In the genomic region with DNA sequence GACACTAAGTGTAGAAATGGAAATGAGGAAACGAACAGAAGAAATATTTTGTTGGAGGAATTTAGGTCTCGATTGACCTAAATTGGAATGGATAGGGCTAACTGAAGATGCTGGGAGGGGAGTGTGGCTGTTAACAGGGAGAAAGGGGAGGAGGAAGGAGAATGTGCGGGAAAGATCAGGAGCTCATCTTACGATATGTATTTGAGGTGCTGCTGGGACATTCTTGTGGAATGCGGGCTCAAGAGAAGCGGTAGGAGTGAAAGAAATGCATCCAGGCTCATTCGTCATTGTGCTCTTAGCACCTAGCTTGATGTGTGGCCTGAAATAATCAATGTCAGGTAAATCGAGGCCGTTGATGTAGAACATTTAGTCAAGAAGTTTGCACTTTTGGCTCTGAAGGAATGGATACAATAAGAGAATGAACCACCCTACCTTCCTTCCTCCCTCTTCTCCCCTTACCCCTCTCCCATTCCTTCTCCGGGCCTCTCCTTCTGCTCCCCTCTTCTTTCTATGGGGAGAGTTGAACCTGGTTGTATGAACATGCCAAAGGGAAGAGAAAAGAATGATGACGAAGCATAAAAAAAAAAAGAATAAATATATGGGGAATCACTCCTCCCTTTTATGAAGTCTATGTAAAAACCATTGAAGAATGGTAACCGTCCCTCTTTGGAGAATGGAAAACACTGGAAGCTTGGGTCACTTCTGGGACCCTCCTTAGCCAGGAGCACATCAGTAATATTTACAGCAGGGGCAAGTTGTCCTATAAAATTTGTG, we compare ENCODE assay signal across 18 cellular contexts.
A peak's percentile ranks its signal among the peaks of the same experiment; 100 is the strongest.
DNase-seq lines count a peak whose midpoint lies in the region; ATAC-seq and TF ChIP-seq lines count a peak whose summit lies in the region.
"Had no signal": no experiment of that assay in that cellular context is flagged by ENCODE, and none has a peak within 500 bp of the region (broad histone marks: within the 10 kb centered on the region; RNA-seq: fewer than 3 reads in every experiment).

No MANE protein-coding gene starts in this region.

- H3K27ac ChIP-seq in H9 (ENCODE audit: insufficient read length, low read depth, low read length): no peak overlapping the region
- no peak overlapping the region for H3K27ac ChIP-seq in mesenchymal stem cell (ENCODE audit: low read length, poor library complexity, severe bottlenecking)
- H3K27ac ChIP-seq: SJCRH30 had no signal

- TF ChIP-seq CTCF in H9 (conservative IDR thresholded peaks at IDR 0.05): no peak
- TF ChIP-seq CTCF in chondrocyte (IDR thresholded peaks at IDR 0.05): no peak

- H3K79me2 ChIP-seq in H9 (ENCODE audit: insufficient read depth, low read length): no peaks in the 10 kb centered on the region; the same call in 1 of the 2 replicates

- H3K56ac ChIP-seq in H9 (ENCODE audit: insufficient read length, low read depth, low read length): no peak overlapping the region

- no peaks in the 10 kb centered on the region for H4K20me1 ChIP-seq in H9 (ENCODE audit: control insufficient read depth, insufficient read depth, insufficient read length)

- H2BK20ac ChIP-seq in H9 (ENCODE audit: low read depth, low read length, poor library complexity, severe bottlenecking): no peak overlapping the region

- H4K8ac ChIP-seq in H9 (replicated peaks; ENCODE audit: insufficient read length, low read depth, low read length) (no peak overlapping the region), mesenchymal stem cell (ENCODE audit: low read length) (peak overlapping the region; percentile 36)

- no peak overlapping the region for H3K18ac ChIP-seq in H9 (ENCODE audit: insufficient read length, low read depth, low read length)
- no peak overlapping the region for H3K18ac ChIP-seq in mesenchymal stem cell (ENCODE audit: low read depth in 1 of 2, low read length in 2 of 2)

- H3K4me1 ChIP-seq in H9 (ENCODE audit: insufficient read depth, low read length) (peaks cover 7% of the 10 kb centered on the region; the same call in 1 of the 2 replicates), mesenchymal stem cell (ENCODE audit: control insufficient read depth, insufficient read depth, low read depth, low read length) (peaks cover 10% of the 10 kb centered on the region)

- POLR2A ChIA-PET in activated CD8-positive, alpha-beta T cell treated with anti-CD3 and anti-CD28 coated beads, Interleukin-2, amount 10 ng/mL, durations not matched to agents 7 days and 5 days (lab: Charles Lee): no interaction called here

- H2BK15ac ChIP-seq in H9 (ENCODE audit: low read depth, low read length) (no peak overlapping the region), mesenchymal stem cell (ENCODE audit: low read depth, poor library complexity, severe bottlenecking) (no peak overlapping the region)

- H2BK120ac ChIP-seq in H9 (ENCODE audit: low read depth, low read length, poor library complexity, severe bottlenecking) (no peak overlapping the region), mesenchymal stem cell (ENCODE audit: low read depth, low read length) (no peak overlapping the region)

- H3K79me1 ChIP-seq in H9 (ENCODE audit: insufficient read depth, low read depth, low read length, poor library complexity, severe bottlenecking): no peaks in the 10 kb centered on the region
- peaks cover 30% of the 10 kb centered on the region for H3K79me1 ChIP-seq in mesenchymal stem cell (replicated peaks; ENCODE audit: low read length, poor library complexity, severe bottlenecking)

- H4K91ac ChIP-seq in H9 (ENCODE audit: insufficient read length, low read depth, low read length) (no peak overlapping the region), mesenchymal stem cell (ENCODE audit: low read length) (no peak overlapping the region)

- H3T11ph ChIP-seq in H9 (ENCODE audit: low read length): no peak overlapping the region

- H3K9me3 ChIP-seq in H9 (ENCODE audit: control insufficient read depth, low read depth, low read length) (no peaks in the 10 kb centered on the region), mesenchymal stem cell (ENCODE audit: control insufficient read depth, low read length) (no peaks in the 10 kb centered on the region)
- H3K9me3 ChIP-seq: MG63, SJCRH30 had no signal

- H2AFZ ChIP-seq in H9 (ENCODE audit: low read length) (no peak overlapping the region), mesenchymal stem cell (ENCODE audit: low read depth, low read length) (no peak overlapping the region)

- H3K4ac ChIP-seq in H9 (ENCODE audit: low read depth, low read length): no peak overlapping the region
- H3K4ac ChIP-seq in mesenchymal stem cell (ENCODE audit: low read depth in 1 of 2, low read length in 2 of 2): peak overlapping the region in 1 of 2 experiments; percentile 85

- no peak overlapping the region for H3K23ac ChIP-seq in H9 (ENCODE audit: insufficient read length, low read depth, low read length)
- no peak overlapping the region for H3K23ac ChIP-seq in mesenchymal stem cell (ENCODE audit: low read length in 2 of 2)

- no peak overlapping the region for H3K14ac ChIP-seq in H9 (ENCODE audit: insufficient read depth, low read length)
- no peak overlapping the region for H3K14ac ChIP-seq in mesenchymal stem cell (ENCODE audit: low read length in 2 of 2)

- no peak for ATAC-seq in HG02571 (IDR thresholded peaks at IDR 0.05; ENCODE audit: unreplicated experiment)
- no peak for ATAC-seq in activated CD8-positive, alpha-beta T cell treated with anti-CD3 and anti-CD28 coated beads, Interleukin-2, amount 10 ng/mL, durations not matched to agents 7 days and 5 days
- no peak for ATAC-seq in HG02973 (IDR thresholded peaks at IDR 0.05; ENCODE audit: unreplicated experiment)

- H3K9me3 Mint-ChIP-seq in H9 (no peaks in the 10 kb centered on the region), chondrocyte (ENCODE audit: low read depth) (peaks cover 1% of the 10 kb centered on the region)
- H3K9me3 Mint-ChIP-seq in activated CD8-positive, alpha-beta T cell treated with anti-CD3 and anti-CD28 coated beads, Interleukin-2, amount 10 ng/mL, durations not matched to agents 7 days and 5 days (ENCODE audit: insufficient read depth): no peaks in the 10 kb centered on the region
- H3K9me3 Mint-ChIP-seq in activated naive CD8-positive, alpha-beta T cell treated with anti-CD3 and anti-CD28 coated beads for 36 hours: no peaks in the 10 kb centered on the region
- H3K9me3 Mint-ChIP-seq: CD4-positive, CD25-positive, alpha-beta regulatory T cell had no signal

- no peak overlapping the region for H3K4me2 ChIP-seq in H9 (ENCODE audit: insufficient read depth, insufficient read length, low read length)
- no peak overlapping the region for H3K4me2 ChIP-seq in mesenchymal stem cell (ENCODE audit: low read length, poor library complexity, severe bottlenecking)

- no peak overlapping the region for H3K4me3 ChIP-seq in mesenchymal stem cell (ENCODE audit: insufficient read depth in 1 of 2, low read depth in 1 of 2, low read length in 2 of 2)
- H3K4me3 ChIP-seq: MG63, SJCRH30 had no signal

- H4K5ac ChIP-seq in H9 (ENCODE audit: insufficient read length, low read depth, low read length): no peak overlapping the region

- H3K27me3 ChIP-seq in H9 (ENCODE audit: insufficient read depth, low read length) (no peaks in the 10 kb centered on the region), mesenchymal stem cell (ENCODE audit: control insufficient read depth in 1 of 2, insufficient read depth in 1 of 2, low read length in 2 of 2) (no peaks in the 10 kb centered on the region)
- H3K27me3 ChIP-seq: MG63, SJCRH30 had no signal

- H3K4me3 Mint-ChIP-seq in H9 (no peak overlapping the region), chondrocyte (ENCODE audit: unreplicated experiment) (no peak overlapping the region)
- no peak overlapping the region for H3K4me3 Mint-ChIP-seq in activated CD8-positive, alpha-beta T cell treated with anti-CD3 and anti-CD28 coated beads, Interleukin-2, amount 10 ng/mL, durations not matched to agents 7 days and 5 days
- no peak overlapping the region for H3K4me3 Mint-ChIP-seq in activated naive CD8-positive, alpha-beta T cell treated with anti-CD3 and anti-CD28 coated beads for 36 hours
- H3K4me3 Mint-ChIP-seq: CD4-positive, CD25-positive, alpha-beta regulatory T cell had no signal

- H3K23me2 ChIP-seq in H9 (ENCODE audit: insufficient read length, low read depth, low read length, poor library complexity, severe bottlenecking): no peaks in the 10 kb centered on the region

- DNase-seq in H9: no peak
- DNase-seq in chondrocyte (ENCODE audit: low spot score): no peak
- no peak for DNase-seq in mesenchymal stem cell
- DNase-seq in activated CD8-positive, alpha-beta T cell treated with anti-CD3 and anti-CD28 coated beads, Interleukin-2, amount 10 ng/mL, durations not matched to agents 7 days and 5 days: no peak
- DNase-seq in activated naive CD8-positive, alpha-beta T cell treated with anti-CD3 and anti-CD28 coated beads for 36 hours: no peak
- DNase-seq: CD4-positive, CD25-positive, alpha-beta regulatory T cell; COR-L47; DMS 273 treated with DMSO at 0.1 percent for 48 hours; DMS79 treated with DMSO at 0.1 percent for 48 hours; HCEC 1CT; MG63; NCI-H1417; NCI-H187; NCI-H446; OCI-M1; SJCRH30 had no signal

- WGBS in H9 (ENCODE audit: extremely low coverage, insufficient read length, low lambda C conversion rate): no CpG with 5 or more reads among the region's 12 CpGs
- 96% methylated on average over 8 of the region's 12 CpGs for WGBS in mesenchymal stem cell

- H2BK12ac ChIP-seq in H9 (ENCODE audit: insufficient read length, low read depth, low read length) (no peak overlapping the region), mesenchymal stem cell (ENCODE audit: low read length in 2 of 2) (no peak overlapping the region)

- H3K27ac Mint-ChIP-seq in H9: peak overlapping the region in 2 of 3 experiments; percentile 20 to 22; a peak in 5 of 7 replicates
- H3K27ac Mint-ChIP-seq in chondrocyte (ENCODE audit: unreplicated experiment): peak overlapping the region; percentile 6
- no peak overlapping the region for H3K27ac Mint-ChIP-seq in activated CD8-positive, alpha-beta T cell treated with anti-CD3 and anti-CD28 coated beads, Interleukin-2, amount 10 ng/mL, durations not matched to agents 7 days and 5 days
- no peak overlapping the region for H3K27ac Mint-ChIP-seq in activated naive CD8-positive, alpha-beta T cell treated with anti-CD3 and anti-CD28 coated beads for 36 hours

- H3K4me1 Mint-ChIP-seq in H9: peaks cover 14 to 18% of the 10 kb centered on the region in 2 experiments
- peaks cover 41% of the 10 kb centered on the region for H3K4me1 Mint-ChIP-seq in chondrocyte (ENCODE audit: low read depth)
- H3K4me1 Mint-ChIP-seq in activated CD8-positive, alpha-beta T cell treated with anti-CD3 and anti-CD28 coated beads, Interleukin-2, amount 10 ng/mL, durations not matched to agents 7 days and 5 days (ENCODE audit: low read depth): no peaks in the 10 kb centered on the region
- no peaks in the 10 kb centered on the region for H3K4me1 Mint-ChIP-seq in activated naive CD8-positive, alpha-beta T cell treated with anti-CD3 and anti-CD28 coated beads for 36 hours
- H3K4me1 Mint-ChIP-seq: CD4-positive, CD25-positive, alpha-beta regulatory T cell had no signal

- H3K36me3 Mint-ChIP-seq in H9 (ENCODE audit: insufficient read depth in 1 of 3, low read depth in 3 of 3): no peaks in the 10 kb centered on the region
- peaks cover 4% of the 10 kb centered on the region for H3K36me3 Mint-ChIP-seq in chondrocyte (ENCODE audit: low read depth)
- no peaks in the 10 kb centered on the region for H3K36me3 Mint-ChIP-seq in activated CD8-positive, alpha-beta T cell treated with anti-CD3 and anti-CD28 coated beads, Interleukin-2, amount 10 ng/mL, durations not matched to agents 7 days and 5 days (ENCODE audit: low read depth)
- no peaks in the 10 kb centered on the region for H3K36me3 Mint-ChIP-seq in activated naive CD8-positive, alpha-beta T cell treated with anti-CD3 and anti-CD28 coated beads for 36 hours
- H3K36me3 Mint-ChIP-seq: CD4-positive, CD25-positive, alpha-beta regulatory T cell had no signal

- no peak overlapping the region for H2AK5ac ChIP-seq in H9 (ENCODE audit: insufficient read length, low read length)
- peak overlapping the region; percentile 75 for H2AK5ac ChIP-seq in mesenchymal stem cell (ENCODE audit: low read length, severe bottlenecking)

- CTCF ChIA-PET in activated CD8-positive, alpha-beta T cell treated with anti-CD3 and anti-CD28 coated beads, Interleukin-2, amount 10 ng/mL, durations not matched to agents 7 days and 5 days (lab: Charles Lee): no interaction called here

- no peaks in the 10 kb centered on the region for H3K27me3 Mint-ChIP-seq in H9 (ENCODE audit: low read depth)
- no peaks in the 10 kb centered on the region for H3K27me3 Mint-ChIP-seq in chondrocyte (ENCODE audit: low read depth)
- no peaks in the 10 kb centered on the region for H3K27me3 Mint-ChIP-seq in activated CD8-positive, alpha-beta T cell treated with anti-CD3 and anti-CD28 coated beads, Interleukin-2, amount 10 ng/mL, durations not matched to agents 7 days and 5 days (ENCODE audit: low read depth)
- H3K27me3 Mint-ChIP-seq in activated naive CD8-positive, alpha-beta T cell treated with anti-CD3 and anti-CD28 coated beads for 36 hours: peaks cover 1% of the 10 kb centered on the region

- no peak overlapping the region for H2BK5ac ChIP-seq in H9 (ENCODE audit: insufficient read length, low read length)
- H2BK5ac ChIP-seq in mesenchymal stem cell (ENCODE audit: low read depth, low read length, poor library complexity, severe bottlenecking): no peak overlapping the region

- peaks cover 0 to 23% of the 10 kb centered on the region in 2 experiments for H3K36me3 ChIP-seq in mesenchymal stem cell (ENCODE audit: control insufficient read depth in 1 of 2, insufficient read depth in 2 of 2, low read depth in 1 of 2, low read length in 2 of 2)
- H3K36me3 ChIP-seq: SJCRH30 had no signal

- no peak overlapping the region for H3K9ac ChIP-seq in H9 (ENCODE audit: extremely low read depth, insufficient read length, low read length)
- no peak overlapping the region for H3K9ac ChIP-seq in mesenchymal stem cell (ENCODE audit: low read length)

Comparison
In these comparisons a context has a peak if more than half of its experiments do, and no peak if none do; other contexts are left out.
1. H3K27ac Mint-ChIP-seq: peak in H9 (2 of 3) and chondrocyte (single experiment); none in activated CD8-positive, alpha-beta T cell treated with anti-CD3 and anti-CD28 coated beads, Interleukin-2, amount 10 ng/mL, durations not matched to agents 7 days and 5 days (single experiment) and activated naive CD8-positive, alpha-beta T cell treated with anti-CD3 and anti-CD28 coated beads for 36 hours (single experiment).